22 cellular contexts compared by ENCODE assay signal in genomic region chr2:58594762-58595161, GRCh38.
"Had no signal": no experiment of that assay in that cellular context is flagged by ENCODE, and none has a peak within 500 bp of the region (broad histone marks: within the 10 kb centered on the region; RNA-seq: fewer than 3 reads in every experiment).

No MANE protein-coding gene starts in this region.

- H3K4me1 ChIP-seq: right atrium auricular region, transverse colon, uterus had no signal

- H3K27me3 Mint-ChIP-seq: activated CD4-positive, alpha-beta T cell treated with anti-CD3 and anti-CD28 coated beads, Interleukin-2, amount 10 ng/mL, durations not matched to agents 24 days and 14 days; activated T-cell treated with anti-CD3 and anti-CD28 coated beads, Interleukin-2, amount 50 U/mL, for 24 hours; brain; stimulated activated naive CD8-positive, alpha-beta T cell treated with anti-CD3 and anti-CD28 coated beads, Interleukin-15, Interleukin-2, amounts not matched to agents 100 ng/mL and 50 ng/mL, for 24 hours had no signal

- ATAC-seq: activated CD8-positive, alpha-beta T cell treated with anti-CD3 and anti-CD28 coated beads for 36 hours; esophagus mucosa; left lobe of liver had no signal

- H3K9me3 ChIP-seq: right atrium auricular region, transverse colon, uterus had no signal

- H3K4me1 Mint-ChIP-seq: activated CD4-positive, alpha-beta T cell treated with anti-CD3 and anti-CD28 coated beads, Interleukin-2, amount 10 ng/mL, durations not matched to agents 24 days and 14 days; activated naive CD8-positive, alpha-beta T cell treated with anti-CD3 and anti-CD28 coated beads, Interleukin-2, amount 10 ng/mL, durations not matched to agents 7 days and 5 days had no signal

- H3K4me3 Mint-ChIP-seq: activated CD4-positive, alpha-beta T cell treated with anti-CD3 and anti-CD28 coated beads, Interleukin-2, amount 10 ng/mL, durations not matched to agents 24 days and 14 days; activated CD8-positive, alpha-beta T cell treated with anti-CD3 and anti-CD28 coated beads for 36 hours; activated naive CD8-positive, alpha-beta T cell treated with anti-CD3 and anti-CD28 coated beads, Interleukin-2, amount 10 ng/mL, durations not matched to agents 7 days and 5 days; activated T-cell treated with anti-CD3 and anti-CD28 coated beads, Interleukin-2, amount 50 U/mL, for 24 hours; brain; stimulated activated naive CD8-positive, alpha-beta T cell treated with anti-CD3 and anti-CD28 coated beads, Interleukin-15, Interleukin-2, amounts not matched to agents 100 ng/mL and 50 ng/mL, for 24 hours; T-helper 1 cell treated with Interleukin-12 subunit alpha and Interleukin-12 subunit beta and Interleukin-4 antibody, amounts not matched to agents 30 μg/mL and 1 μg/mL, for 36 hours had no signal

- H2AFZ ChIP-seq: hepatocyte had no signal

- H3K9me3 Mint-ChIP-seq: activated CD4-positive, alpha-beta T cell treated with anti-CD3 and anti-CD28 coated beads, Interleukin-2, amount 10 ng/mL, durations not matched to agents 24 days and 14 days; activated naive CD8-positive, alpha-beta T cell treated with anti-CD3 and anti-CD28 coated beads, Interleukin-2, amount 10 ng/mL, durations not matched to agents 7 days and 5 days; activated T-cell treated with anti-CD3 and anti-CD28 coated beads, Interleukin-2, amount 50 U/mL, for 24 hours; activated T-helper 2 cell treated with anti-CD3 and anti-CD28 coated beads, Interferon-gamma antibody, Interleukin-2, Interleukin-4, amounts not matched to agents 10 μg/mL and 5 μg/mL and 100 μg/mL, durations not matched to agents 14 hours and 24 hours and 36 hours; brain; stimulated activated naive CD8-positive, alpha-beta T cell treated with anti-CD3 and anti-CD28 coated beads, Interleukin-15, Interleukin-2, amounts not matched to agents 100 ng/mL and 50 ng/mL, for 24 hours; T-helper 1 cell treated with Interleukin-12 subunit alpha and Interleukin-12 subunit beta and Interleukin-4 antibody, amounts not matched to agents 30 μg/mL and 1 μg/mL, for 36 hours had no signal

- H3K4me2 ChIP-seq: hepatocyte had no signal

- H3K27me3 ChIP-seq: hepatocyte, right atrium auricular region, transverse colon, uterus had no signal

- H3K36me3 Mint-ChIP-seq: activated naive CD8-positive, alpha-beta T cell treated with anti-CD3 and anti-CD28 coated beads, Interleukin-2, amount 10 ng/mL, durations not matched to agents 7 days and 5 days; brain had no signal

- H3K27ac Mint-ChIP-seq: activated CD4-positive, alpha-beta T cell treated with anti-CD3 and anti-CD28 coated beads, Interleukin-2, amount 10 ng/mL, durations not matched to agents 24 days and 14 days; activated CD8-positive, alpha-beta T cell treated with anti-CD3 and anti-CD28 coated beads for 36 hours; activated naive CD8-positive, alpha-beta T cell treated with anti-CD3 and anti-CD28 coated beads, Interleukin-2, amount 10 ng/mL, durations not matched to agents 7 days and 5 days; activated T-cell treated with anti-CD3 and anti-CD28 coated beads, Interleukin-2, amount 50 U/mL, for 24 hours; activated T-helper 2 cell treated with anti-CD3 and anti-CD28 coated beads, Interferon-gamma antibody, Interleukin-2, Interleukin-4, amounts not matched to agents 10 μg/mL and 5 μg/mL and 100 μg/mL, durations not matched to agents 14 hours and 24 hours and 36 hours; stimulated activated naive CD8-positive, alpha-beta T cell treated with anti-CD3 and anti-CD28 coated beads, Interleukin-15, Interleukin-2, amounts not matched to agents 100 ng/mL and 50 ng/mL, for 24 hours; T-helper 1 cell treated with Interleukin-12 subunit alpha and Interleukin-12 subunit beta and Interleukin-4 antibody, amounts not matched to agents 30 μg/mL and 1 μg/mL, for 36 hours had no signal

- H3K36me3 ChIP-seq: right atrium auricular region, transverse colon, uterus had no signal

- H3K27ac ChIP-seq: hepatocyte, right atrium auricular region, transverse colon, uterus had no signal

- FAIRE-seq: colon, endometrium had no signal

- H3K4me3 ChIP-seq: hepatocyte, lung, right atrium auricular region, transverse colon, uterus had no signal

- H3K79me2 ChIP-seq: hepatocyte had no signal

- DNase-seq: activated CD4-positive, alpha-beta T cell treated with anti-CD3 and anti-CD28 coated beads, Interleukin-2, amount 10 ng/mL, durations not matched to agents 24 days and 14 days; activated naive CD4-positive, alpha-beta T cell treated with Interleukin-2 at 50 U/mL for 16 hours; activated naive CD8-positive, alpha-beta T cell treated with anti-CD3 and anti-CD28 coated beads, Interleukin-2, amount 10 ng/mL, durations not matched to agents 7 days and 5 days; activated T-cell treated with anti-CD3 and anti-CD28 coated beads, Interleukin-2, amount 50 U/mL, for 24 hours; central memory CD4-positive, alpha-beta T cell; islet precursor cell; midbrain; occipital lobe; transverse colon; uterus had no signal
